In the genomic region with DNA sequence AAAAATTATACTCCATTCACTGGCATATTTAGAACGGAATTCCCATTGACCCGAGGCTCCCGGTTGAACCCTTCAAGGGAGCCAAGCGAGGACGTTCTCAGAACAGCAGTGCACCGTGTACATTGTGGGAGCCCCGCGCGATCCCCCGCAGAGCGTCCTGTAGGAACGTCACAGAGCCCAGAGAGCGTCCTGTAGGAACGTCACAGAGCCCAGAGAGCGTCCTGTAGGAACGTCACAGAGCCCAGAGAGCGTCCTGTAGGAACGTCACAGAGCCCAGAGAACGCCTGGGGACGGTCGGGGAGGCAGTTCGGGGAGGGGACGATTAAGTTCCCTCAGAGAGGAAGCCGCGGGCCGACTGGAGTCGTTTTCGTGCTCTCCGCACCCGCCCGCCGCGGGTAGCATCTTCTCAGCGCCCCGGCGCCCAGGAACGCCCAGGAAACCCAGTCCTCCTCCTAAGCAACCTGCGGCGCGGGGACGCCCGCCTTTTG, we compare ENCODE assay signal across 8 cellular contexts. TPM values are rescaled to one million over a fixed set of nuclear protein-coding genes. Genes with fewer than 3 reads are reported as not detected.
DNase-seq lines count a peak whose midpoint lies in the region; ATAC-seq and TF ChIP-seq lines count a peak whose summit lies in the region.

No MANE protein-coding gene starts in this region.

- H3K9me3 ChIP-seq in mucosa of stomach (ENCODE audit: control insufficient read depth, low read length) (no peaks in the 10 kb centered on the region), thoracic aorta (no peaks in the 10 kb centered on the region)

- ATAC-seq in HG02642 (IDR thresholded peaks at IDR 0.05; ENCODE audit: poor library complexity, unreplicated experiment): peak; percentile 53
- ATAC-seq in thoracic aorta (ENCODE audit: insufficient number of reproducible peaks, low FRiP score, low read depth): peak; percentile 66

- DNase-seq in activated gamma-delta T cell (lab: John Stamatoyannopoulos, UW) (peak; percentile 73), activated gamma-delta T cell treated with Interleukin-2 at 50 U/mL for 16 hours (no peak), NCI-H1930 (lab: John Stamatoyannopoulos, UW) (peak; percentile 62 to 65), epithelial cell of esophagus (ENCODE audit: low read depth) (peak; percentile 66), thoracic aorta (ENCODE audit: low spot score) (no peak)
- peak; percentile 83 for DNase-seq in activated CD4-positive, alpha-beta memory T cell treated with anti-CD3 and anti-CD28 coated beads for 36 hours

- peak overlapping the region; percentile 88 for H3K4me3 Mint-ChIP-seq in activated CD4-positive, alpha-beta memory T cell treated with anti-CD3 and anti-CD28 coated beads for 36 hours

- TF ChIP-seq CTCF in epithelial cell of esophagus (IDR thresholded peaks at IDR 0.05; ENCODE audit: insufficient read depth, low read depth, low read length, missing control alignments): no peak
- TF ChIP-seq CTCF in thoracic aorta (IDR thresholded peaks at IDR 0.05): no peak

- H3K27ac ChIP-seq in thoracic aorta: peak overlapping the region; percentile 100

- CTCF ChIA-PET in activated CD4-positive, alpha-beta memory T cell treated with anti-CD3 and anti-CD28 coated beads for 36 hours (lab: Charles Lee): interaction anchor here (0.7 to 6.4 kb wide), 24 partner anchors 11 to 564 kb away, joined by 3 to 110 read pairs (median 4); a partner anchor contains a TSS

- no peaks in the 10 kb centered on the region for H3K36me3 ChIP-seq in mucosa of stomach (ENCODE audit: control insufficient read depth, insufficient read depth, low read length)
- no peaks in the 10 kb centered on the region for H3K36me3 ChIP-seq in thoracic aorta

- H3K4me1 ChIP-seq in mucosa of stomach (ENCODE audit: control insufficient read depth, insufficient read depth, low read length): peaks cover 8% of the 10 kb centered on the region
- peaks cover 17 to 18% of the 10 kb centered on the region in 2 donors for H3K4me1 ChIP-seq in thoracic aorta (ENCODE audit: control insufficient read depth in 1 of 2, low read depth in 2 of 2)

- peak overlapping the region; percentile 69 for H3K4me3 ChIP-seq in epithelial cell of esophagus (ENCODE audit: low read length)
- H3K4me3 ChIP-seq in mucosa of stomach (ENCODE audit: low read length): peak overlapping the region; percentile 21
- peak overlapping the region; percentile 99 for H3K4me3 ChIP-seq in thoracic aorta

- POLR2A ChIA-PET in activated CD4-positive, alpha-beta memory T cell treated with anti-CD3 and anti-CD28 coated beads for 36 hours (lab: Charles Lee): interaction anchor here (1.0 to 4.3 kb wide), 7 partner anchors 17 to 388 kb away, joined by 3 to 56 read pairs (median 6); a partner anchor contains a TSS

- H3K27ac Mint-ChIP-seq in activated CD4-positive, alpha-beta memory T cell treated with anti-CD3 and anti-CD28 coated beads for 36 hours: peak overlapping the region; percentile 92

- intact Hi-C loops in activated CD4-positive, alpha-beta memory T cell treated with anti-CD3 and anti-CD28 coated beads for 36 hours (cut with micrococcal nuclease): loop anchor here (1.0 to 10.0 kb wide), 8 partner anchors 28 to 571 kb away; a partner anchor contains a TSS

- H3K27me3 ChIP-seq in mucosa of stomach (ENCODE audit: control insufficient read depth, insufficient read depth, low read length): peaks cover 3% of the 10 kb centered on the region
- H3K27me3 ChIP-seq in thoracic aorta (replicated peaks; ENCODE audit: insufficient read depth): no peaks in the 10 kb centered on the region

- H3K36me3 Mint-ChIP-seq in activated CD4-positive, alpha-beta memory T cell treated with anti-CD3 and anti-CD28 coated beads for 36 hours: peaks cover 11% of the 10 kb centered on the region

- H3K4me1 Mint-ChIP-seq in activated CD4-positive, alpha-beta memory T cell treated with anti-CD3 and anti-CD28 coated beads for 36 hours (ENCODE audit: low read depth): peaks cover 32% of the 10 kb centered on the region

- peak overlapping the region; percentile 63 for H3K9ac ChIP-seq in mucosa of stomach (ENCODE audit: low read length)

- no peaks in the 10 kb centered on the region for H3K27me3 Mint-ChIP-seq in activated CD4-positive, alpha-beta memory T cell treated with anti-CD3 and anti-CD28 coated beads for 36 hours

- no peaks in the 10 kb centered on the region for H3K9me3 Mint-ChIP-seq in activated CD4-positive, alpha-beta memory T cell treated with anti-CD3 and anti-CD28 coated beads for 36 hours

RNA-seq across cellular contexts. Expression of a gene that starts 0.5 kb away (rescaled TPM):
- 100 to 1,000 TPM; 143 to 145 TPM for total RNA-seq in activated CD4-positive, alpha-beta memory T cell treated with anti-CD3 and anti-CD28 coated beads for 36 hours
- total RNA-seq in thoracic aorta: 100 to 1,000 TPM in 1 of 2 donors, 10 to 100 TPM in 1; 78.7 to 106 TPM

Comparison
In these comparisons a context has a peak if more than half of its experiments do, and no peak if none do; other contexts are left out.
1. DNase-seq: peak in activated gamma-delta T cell (single experiment), NCI-H1930 (2 of 2), activated CD4-positive, alpha-beta memory T cell treated with anti-CD3 and anti-CD28 coated beads for 36 hours (single experiment) and epithelial cell of esophagus (single experiment); none in activated gamma-delta T cell treated with Interleukin-2 at 50 U/mL for 16 hours (single experiment) and thoracic aorta (single experiment).
2. H3K4me3 ChIP-seq: peak in every context shown above with its lines; median percentile 99 in thoracic aorta; 69 in epithelial cell of esophagus; 21 in mucosa of stomach.